In genomic region chr13:45851171-45851889, GRCh38 we compare ENCODE assay signal across 8 cellular contexts. TPM values are rescaled to one million over a fixed set of nuclear protein-coding genes. Genes with fewer than 3 reads are reported as not detected.
DNase-seq lines count a peak whose midpoint lies in the region; ATAC-seq and TF ChIP-seq lines count a peak whose summit lies in the region.

Gene SIAH3 (minus strand): TSS chr13:45851753. CDS start chr13:45851629, 124 bp downstream.

- peak within 1 kb of the TSS; percentile 89 for H3K4me3 Mint-ChIP-seq in CD8-positive, alpha-beta T cell
- H3K4me3 Mint-ChIP-seq in T-helper 17 cell (peak within 1 kb of the TSS; percentile 93), natural killer cell (peak within 1 kb of the TSS; percentile 53)

- H3K9me3 Mint-ChIP-seq in CD8-positive, alpha-beta T cell = no peaks in the 10 kb centered on the region
- H3K9me3 Mint-ChIP-seq in natural killer cell = peaks cover 0 to 2% of the 10 kb centered on the region in 2 donors

- ATAC-seq in CD8-positive, alpha-beta T cell = peak; percentile 19
- ATAC-seq in T-helper 17 cell (peak; percentile 45), natural killer cell (peak in 1 of 3 donors; percentile 40), GM19324 (IDR thresholded peaks at IDR 0.05; ENCODE audit: low FRiP score, unreplicated experiment) (no peak)

- peaks cover 52% of the 10 kb centered on the region for H3K4me1 ChIP-seq in CD8-positive, alpha-beta T cell (ENCODE audit: insufficient read depth, low read length)
- H3K4me1 ChIP-seq in ectodermal cell (ENCODE audit: control insufficient read depth, insufficient read depth, low read length) = peaks cover 18% of the 10 kb centered on the region

- WGBS in ectodermal cell, 2 experiments = 30 to 32% methylated on average over 34 of the region's 34 CpGs

- no peaks in the 10 kb centered on the region for H3K27me3 ChIP-seq in CD8-positive, alpha-beta T cell (ENCODE audit: insufficient read depth, low read length)
- peaks cover 32% of the 10 kb centered on the region for H3K27me3 ChIP-seq in ectodermal cell (ENCODE audit: control insufficient read depth, insufficient read depth, low read length, poor library complexity, severe bottlenecking)

- H3K4me1 Mint-ChIP-seq in CD8-positive, alpha-beta T cell (ENCODE audit: low read depth) = peaks cover 56% of the 10 kb centered on the region
- H3K4me1 Mint-ChIP-seq in T-helper 17 cell (peaks cover 43% of the 10 kb centered on the region), natural killer cell (peaks cover 23 to 24% of the 10 kb centered on the region in 2 donors)

- intact Hi-C loops in CD8-positive, alpha-beta T cell (cut with DNase I, micrococcal nuclease) = loop anchor here in 1 of 2 experiments (2.0 to 10.0 kb wide), 2 partner anchors 103 to 467 kb away; no protein-coding TSS in a partner anchor
- intact Hi-C loops in natural killer cell (cut with micrococcal nuclease) = no loop called here

- CTCF ChIA-PET in CD8-positive, alpha-beta T cell (lab: Charles Lee) = no interaction called here

- DNase-seq in CD8-positive, alpha-beta T cell = peak in 4 of 7 experiments; percentile 12 to 58 (median 26)
- DNase-seq in T-helper 17 cell (no peak), natural killer cell (no peak), DMS79 treated with DMSO at 0.1 percent for 48 hours (lab: John Stamatoyannopoulos, UW) (no peak), NCI-H2029 (lab: John Stamatoyannopoulos, UW) (no peak)
- no peak for DNase-seq in activated CD4-positive, CD25-positive, alpha-beta regulatory T cell treated with anti-CD3 and anti-CD28 coated beads, Interleukin-2, amount 50 U/mL, for 72 hours

- no peaks in the 10 kb centered on the region for H3K36me3 Mint-ChIP-seq in CD8-positive, alpha-beta T cell
- peaks cover 2% of the 10 kb centered on the region for H3K36me3 Mint-ChIP-seq in T-helper 17 cell (ENCODE audit: low read depth)
- H3K36me3 Mint-ChIP-seq in natural killer cell = peaks cover 5% of the 10 kb centered on the region

- peak within 1 kb of the TSS; percentile 84 for H3K27ac Mint-ChIP-seq in CD8-positive, alpha-beta T cell
- H3K27ac Mint-ChIP-seq in T-helper 17 cell = peak within 1 kb of the TSS; percentile 86
- H3K27ac Mint-ChIP-seq in natural killer cell = no peak within 1 kb of the TSS

- POLR2A ChIA-PET in CD8-positive, alpha-beta T cell (lab: Charles Lee) = interaction anchor here (0.6 kb wide), 1 partner anchor 534 kb away, joined by 5 read pairs; no protein-coding TSS in a partner anchor

- no peaks in the 10 kb centered on the region for H3K27me3 Mint-ChIP-seq in CD8-positive, alpha-beta T cell (ENCODE audit: low read depth)
- H3K27me3 Mint-ChIP-seq in T-helper 17 cell (peaks cover 23% of the 10 kb centered on the region), natural killer cell (ENCODE audit: low read depth in 2 of 2) (peaks cover 54 to 72% of the 10 kb centered on the region in 2 donors)

- no peaks in the 10 kb centered on the region for H3K36me3 ChIP-seq in CD8-positive, alpha-beta T cell (ENCODE audit: insufficient read depth, low read length)
- no peaks in the 10 kb centered on the region for H3K36me3 ChIP-seq in ectodermal cell (ENCODE audit: control insufficient read depth, insufficient read depth, low read length)

- peak within 1 kb of the TSS; percentile 72 for H3K4me3 ChIP-seq in CD8-positive, alpha-beta T cell (ENCODE audit: low read depth, low read length)
- peak within 1 kb of the TSS; percentile 17 for H3K4me3 ChIP-seq in ectodermal cell (ENCODE audit: insufficient read depth, low read depth, low read length)

- H3K9me3 ChIP-seq in CD8-positive, alpha-beta T cell (ENCODE audit: low read length) = peaks cover 4% of the 10 kb centered on the region
- H3K9me3 ChIP-seq in T-helper 17 cell (ENCODE audit: control insufficient read depth, low read length, poor library complexity, severe bottlenecking) (no peaks in the 10 kb centered on the region), ectodermal cell (ENCODE audit: control insufficient read depth, low read length) (peaks cover 4% of the 10 kb centered on the region)

- peak within 1 kb of the TSS; percentile 1 for H3K27ac ChIP-seq in CD8-positive, alpha-beta T cell (ENCODE audit: low read depth, low read length)
- no peak within 1 kb of the TSS for H3K27ac ChIP-seq in ectodermal cell (ENCODE audit: insufficient read depth, low read depth, low read length, poor library complexity, severe bottlenecking)

- TF ChIP-seq CTCF in CD8-positive, alpha-beta T cell (IDR thresholded peaks at IDR 0.05) = no peak
- TF ChIP-seq CTCF in natural killer cell (IDR thresholded peaks at IDR 0.05) = no peak

RNA-seq across cellular contexts. Expression of gene SIAH3, which starts in this region (rescaled TPM):
- under 1 TPM; 0.49 to 0.61 TPM for total RNA-seq in CD8-positive, alpha-beta T cell
- under 1 TPM; 0.10 to 0.15 TPM for total RNA-seq in T-helper 17 cell
- polyA plus RNA-seq in ectodermal cell (2013, experiment 1 of 4) = 0.09 TPM
- polyA plus RNA-seq in ectodermal cell (2013, experiment 2 of 4) = 0.02 TPM
- not detected for polyA plus RNA-seq in ectodermal cell (2013, experiment 3 of 4)
- polyA plus RNA-seq in ectodermal cell (2013, experiment 4 of 4) = 0.04 TPM
- total RNA-seq in natural killer cell = not detected

Comparison
In these comparisons a context has a peak if more than half of its experiments do, and no peak if none do; other contexts are left out.
1. Peak in DNase-seq, ATAC-seq, H3K4me3 ChIP-seq and H3K27ac ChIP-seq in CD8-positive, alpha-beta T cell; RNA of the gene not detected or under 1 TPM.
2. Peak in ATAC-seq in T-helper 17 cell; RNA of the gene not detected or under 1 TPM.
3. H3K27ac Mint-ChIP-seq: peak in CD8-positive, alpha-beta T cell (single experiment) and T-helper 17 cell (single experiment); none in natural killer cell (0 of 2).
4. Peak in every context shown above with its lines, with median percentiles within 50 percentile points of each other: H3K4me3 Mint-ChIP-seq.